ENCODE assay signal across 11 cellular contexts in genomic region chr10:22657566-22658190, GRCh38. TPM values are rescaled to one million over a fixed set of nuclear protein-coding genes. Genes with fewer than 3 reads are reported as not detected.
DNase-seq lines count a peak whose midpoint lies in the region; ATAC-seq and TF ChIP-seq lines count a peak whose summit lies in the region.
"Had no signal": no experiment of that assay in that cellular context is flagged by ENCODE, and none has a peak within 500 bp of the region (broad histone marks: within the 10 kb centered on the region; RNA-seq: fewer than 3 reads in every experiment).

No MANE protein-coding gene starts in this region.

- H3K4me1 ChIP-seq in fibroblast of lung (ENCODE audit: control insufficient read depth, extremely low read depth, insufficient read depth, low read length) = peaks cover 10% of the 10 kb centered on the region

- no peaks in the 10 kb centered on the region for H3K9me3 Mint-ChIP-seq in activated T-cell treated with anti-CD3 and anti-CD28 coated beads, Interleukin-2, amount 50 U/mL, for 4 hours
- no peaks in the 10 kb centered on the region for H3K9me3 Mint-ChIP-seq in activated B cell treated with CpG ODN at 0.5 μM for 24 hours

- H3K79me2 ChIP-seq in fibroblast of lung (ENCODE audit: control insufficient read depth, insufficient read depth, low read length) = peaks cover 10% of the 10 kb centered on the region

- no peaks in the 10 kb centered on the region for H3K27me3 ChIP-seq in fibroblast of lung (ENCODE audit: control insufficient read depth, insufficient read depth, low read length)
- H3K27me3 ChIP-seq in WERI-Rb-1 (ENCODE audit: insufficient read depth, low read depth, severe bottlenecking) = no peaks in the 10 kb centered on the region

- POLR2A ChIA-PET in activated B cell treated with CpG ODN at 0.5 μM for 24 hours (lab: Charles Lee) = interaction anchor here (0.7 kb wide), 1 partner anchor 55 kb away, joined by 3 read pairs; no protein-coding TSS in a partner anchor

- no peaks in the 10 kb centered on the region for H3K9me3 ChIP-seq in fibroblast of lung (ENCODE audit: control insufficient read depth, insufficient read depth, low read depth, low read length)
- H3K9me3 ChIP-seq in WERI-Rb-1 (ENCODE audit: severe bottlenecking) = no peaks in the 10 kb centered on the region

- H3K4me3 Mint-ChIP-seq in activated T-cell treated with anti-CD3 and anti-CD28 coated beads, Interleukin-2, amount 50 U/mL, for 4 hours = peak overlapping the region; percentile 56
- no peak overlapping the region for H3K4me3 Mint-ChIP-seq in activated B cell treated with CpG ODN at 0.5 μM for 24 hours

- CTCF ChIA-PET in activated B cell treated with CpG ODN at 0.5 μM for 24 hours (lab: Charles Lee) = interaction anchor here (0.6 to 1.1 kb wide), 4 partner anchors 10 to 84 kb away, joined by 3 to 4 read pairs (median 3); no protein-coding TSS in a partner anchor

- no peaks in the 10 kb centered on the region for H3K36me3 ChIP-seq in fibroblast of lung (ENCODE audit: control insufficient read depth, insufficient read depth, low read length)
- no peaks in the 10 kb centered on the region for H3K36me3 ChIP-seq in WERI-Rb-1

- intact Hi-C loops in activated B cell treated with CpG ODN at 0.5 μM for 24 hours (cut with micrococcal nuclease) = loop anchor here (2.0 to 5.0 kb wide), 2 partner anchors 43 to 330 kb away; no protein-coding TSS in a partner anchor

- H4K20me1 ChIP-seq in fibroblast of lung (ENCODE audit: control insufficient read depth, extremely low read depth, insufficient read depth, low read length) = no peaks in the 10 kb centered on the region

- H3K27ac Mint-ChIP-seq in activated B cell treated with CpG ODN at 0.5 μM for 24 hours = peak overlapping the region; percentile 36

- no peak overlapping the region for H2AFZ ChIP-seq in fibroblast of lung (ENCODE audit: low read length)

- H3K27me3 Mint-ChIP-seq in activated T-cell treated with anti-CD3 and anti-CD28 coated beads, Interleukin-2, amount 50 U/mL, for 4 hours (ENCODE audit: low read depth) = no peaks in the 10 kb centered on the region
- H3K27me3 Mint-ChIP-seq in activated B cell treated with CpG ODN at 0.5 μM for 24 hours = no peaks in the 10 kb centered on the region

- TF ChIP-seq CTCF in activated B cell treated with CpG ODN at 0.5 μM for 24 hours (IDR thresholded peaks at IDR 0.05) (no peak), fibroblast of lung (conservative IDR thresholded peaks at IDR 0.05 in 1 of 2, IDR thresholded peaks at IDR 0.05 in 1 of 2; ENCODE audit: low read depth in 1 of 2, low read length in 2 of 2) (no peak), WERI-Rb-1 (IDR thresholded peaks at IDR 0.05; ENCODE audit: low read depth, low read length) (no peak)

- no peak overlapping the region for H3K27ac ChIP-seq in fibroblast of lung (ENCODE audit: insufficient read depth, low read length)
- no peak overlapping the region for H3K27ac ChIP-seq in WERI-Rb-1

- H3K9ac ChIP-seq in fibroblast of lung (ENCODE audit: insufficient read depth, low read length) = no peak overlapping the region

- H3K4me3 ChIP-seq in fibroblast of lung (replicated peaks in 1 of 4; ENCODE audit: control extremely low read depth in 1 of 4, insufficient read depth in 1 of 4, low read depth in 3 of 4, low read length in 4 of 4) (no peak overlapping the region), WERI-Rb-1 (ENCODE audit: low read depth, low read length) (no peak overlapping the region)

- no peak for DNase-seq in activated T-cell treated with anti-CD3 and anti-CD28 coated beads, Interleukin-2, amount 50 U/mL, for 4 hours
- DNase-seq in activated T-cell treated with anti-CD3 and anti-CD28 coated beads, Interleukin-2, amount 50 U/mL, for 1 hour = no peak
- no peak for DNase-seq in activated B cell treated with CpG ODN at 0.5 μM for 24 hours
- peak; percentile 43 to 48 for DNase-seq in fibroblast of lung (ENCODE audit: low read depth in 2 of 2)
- DNase-seq in stimulated activated naive CD8-positive, alpha-beta T cell treated with anti-CD3 and anti-CD28 coated beads, Interleukin-15, Interleukin-2, amounts not matched to agents 100 U/mL and 50 U/mL, for 24 hours = no peak
- DNase-seq in hypothalamus (lab: John Stamatoyannopoulos, UW) = no peak
- no peak for DNase-seq in WERI-Rb-1
- DNase-seq: activated CD4-positive, alpha-beta T cell treated with anti-CD3 and anti-CD28 coated beads, Interleukin-2, amount 50 U/mL, for 4 hours; Kasumi-1; NCI-H2081 treated with DMSO at 0.1 percent for 48 hours had no signal

- H3K4me2 ChIP-seq in fibroblast of lung (ENCODE audit: extremely low read depth, insufficient read depth, low read length) = peak overlapping the region; percentile 23

- H3K36me3 Mint-ChIP-seq in activated T-cell treated with anti-CD3 and anti-CD28 coated beads, Interleukin-2, amount 50 U/mL, for 4 hours (ENCODE audit: insufficient read depth) = peaks cover 12% of the 10 kb centered on the region
- H3K36me3 Mint-ChIP-seq in activated B cell treated with CpG ODN at 0.5 μM for 24 hours (ENCODE audit: low read depth) = peaks cover 15% of the 10 kb centered on the region

- H3K4me1 Mint-ChIP-seq in activated T-cell treated with anti-CD3 and anti-CD28 coated beads, Interleukin-2, amount 50 U/mL, for 4 hours (ENCODE audit: low read depth) = peaks cover 95% of the 10 kb centered on the region
- H3K4me1 Mint-ChIP-seq in activated B cell treated with CpG ODN at 0.5 μM for 24 hours = peaks cover 93% of the 10 kb centered on the region

- peak in 1 of 2 donors; percentile 9 for ATAC-seq in activated T-cell treated with anti-CD3 and anti-CD28 coated beads, Interleukin-2, amount 50 U/mL, for 4 hours
- ATAC-seq in activated B cell treated with CpG ODN at 0.5 μM for 24 hours (ENCODE audit: low read depth) = no peak
- peak; percentile 30 for ATAC-seq in stimulated activated naive CD8-positive, alpha-beta T cell treated with anti-CD3 and anti-CD28 coated beads, Interleukin-15, Interleukin-2, amounts not matched to agents 100 U/mL and 50 U/mL, for 24 hours
- ATAC-seq in GM18519 (IDR thresholded peaks at IDR 0.05; ENCODE audit: low FRiP score, unreplicated experiment) = no peak

RNA-seq across cellular contexts. Expression of gene PIP4K2A, which starts 56.7 kb away (rescaled TPM):
- 10 to 100 TPM; 64.3 to 79.2 (median 78.1) TPM for total RNA-seq in activated T-cell treated with anti-CD3 and anti-CD28 coated beads, Interleukin-2, amount 50 U/mL, for 4 hours
- total RNA-seq in activated B cell treated with CpG ODN at 0.5 μM for 24 hours = 94.6 and 102 TPM in 2 replicates
- 37.5 and 40.0 TPM in 2 replicates for total RNA-seq in fibroblast of lung
- 28.5 and 30.2 TPM in 2 replicates for polyA plus RNA-seq in fibroblast of lung
- polyA plus RNA-seq in fibroblast of lung (2012) = 26.2 and 32.8 TPM in 2 replicates
- polyA minus RNA-seq in fibroblast of lung (ENCODE audit: low replicate concordance) = 13.2 and 22.3 TPM in 2 replicates

Comparison
In these comparisons a context has a peak if more than half of its experiments do, and no peak if none do; other contexts are left out.
1. DNase-seq: peak in fibroblast of lung (2 of 2); none in activated T-cell treated with anti-CD3 and anti-CD28 coated beads, Interleukin-2, amount 50 U/mL, for 4 hours (single experiment), activated T-cell treated with anti-CD3 and anti-CD28 coated beads, Interleukin-2, amount 50 U/mL, for 1 hour (single experiment), activated B cell treated with CpG ODN at 0.5 μM for 24 hours (single experiment), stimulated activated naive CD8-positive, alpha-beta T cell treated with anti-CD3 and anti-CD28 coated beads, Interleukin-15, Interleukin-2, amounts not matched to agents 100 U/mL and 50 U/mL, for 24 hours (single experiment), hypothalamus (0 of 51) and WERI-Rb-1 (single experiment).